In genomic region chr3:177197934-177198484, GRCh38 we compare ENCODE assay signal across 8 cellular contexts. TPM values are rescaled to one million over a fixed set of nuclear protein-coding genes. Genes with fewer than 3 reads are reported as not detected.
A peak's percentile ranks its signal among the peaks of the same experiment; 100 is the strongest.
DNase-seq lines count a peak whose midpoint lies in the region; TF ChIP-seq lines count a peak whose summit lies in the region.

No MANE protein-coding gene starts in this region.

- DNase-seq in NCI-H1105 treated with DMSO at 0.1 percent for 48 hours (lab: John Stamatoyannopoulos, UW) (peak; percentile 62), NCI-H1105 (lab: John Stamatoyannopoulos, UW) (no peak), OCI-M1 (lab: John Stamatoyannopoulos, UW) (peak; percentile 63), endothelial cell (ENCODE audit: low spot score) (no peak), osteocyte (ENCODE audit: extremely low spot score, unreplicated experiment) (no peak), SHP77 treated with DMSO at 0.1 percent for 48 hours (lab: John Stamatoyannopoulos, UW) (no peak)
- no peak for DNase-seq in activated effector memory CD4-positive, alpha-beta T cell treated with anti-CD3 and anti-CD28 coated beads, Interleukin-2, amount 50 U/mL, for 16 hours
- no peak for DNase-seq in stimulated activated CD4-positive, alpha-beta T cell treated with anti-CD3 and anti-CD28 coated beads, Interleukin-15, amount 100 ng/mL, for 24 hours

- peaks cover 16% of the 10 kb centered on the region for H3K27me3 Mint-ChIP-seq in endothelial cell (ENCODE audit: unreplicated experiment)
- H3K27me3 Mint-ChIP-seq in osteocyte (ENCODE audit: unreplicated experiment) = no peaks in the 10 kb centered on the region

- H3K9me3 Mint-ChIP-seq in endothelial cell (ENCODE audit: unreplicated experiment) (no peaks in the 10 kb centered on the region), osteocyte (ENCODE audit: unreplicated experiment) (no peaks in the 10 kb centered on the region)

- H3K27ac Mint-ChIP-seq in endothelial cell (ENCODE audit: unreplicated experiment) = peak overlapping the region; percentile 84
- peak overlapping the region; percentile 60 for H3K27ac Mint-ChIP-seq in osteocyte (ENCODE audit: unreplicated experiment)

- peak overlapping the region; percentile 87 for H3K4me3 Mint-ChIP-seq in endothelial cell (ENCODE audit: unreplicated experiment)
- peak overlapping the region; percentile 51 for H3K4me3 Mint-ChIP-seq in osteocyte (ENCODE audit: unreplicated experiment)

- TF ChIP-seq CTCF in endothelial cell (IDR thresholded peaks at IDR 0.05; ENCODE audit: unreplicated experiment) (no peak), osteocyte (IDR thresholded peaks at IDR 0.05) (no peak)

- H3K36me3 Mint-ChIP-seq in endothelial cell (ENCODE audit: low read depth, unreplicated experiment) (peaks cover 6% of the 10 kb centered on the region), osteocyte (ENCODE audit: unreplicated experiment) (no peaks in the 10 kb centered on the region)

- H3K4me1 Mint-ChIP-seq in endothelial cell (ENCODE audit: unreplicated experiment) (peaks cover 34% of the 10 kb centered on the region), osteocyte (ENCODE audit: unreplicated experiment) (peaks cover 45% of the 10 kb centered on the region)

RNA-seq across cellular contexts. Expression of gene TBL1XR1, which starts 0.7 kb away (rescaled TPM):
- total RNA-seq in endothelial cell (ENCODE audit: unreplicated experiment) (156 TPM), osteocyte (370 and 381 TPM in 2 replicates)

Comparison
In these comparisons a context has a peak if more than half of its experiments do, and no peak if none do; other contexts are left out.
1. DNase-seq: peak in NCI-H1105 treated with DMSO at 0.1 percent for 48 hours (single experiment) and OCI-M1 (single experiment); none in NCI-H1105 (single experiment), endothelial cell (single experiment), osteocyte (single experiment), activated effector memory CD4-positive, alpha-beta T cell treated with anti-CD3 and anti-CD28 coated beads, Interleukin-2, amount 50 U/mL, for 16 hours (single experiment), SHP77 treated with DMSO at 0.1 percent for 48 hours (single experiment) and stimulated activated CD4-positive, alpha-beta T cell treated with anti-CD3 and anti-CD28 coated beads, Interleukin-15, amount 100 ng/mL, for 24 hours (single experiment).